8 cellular contexts compared by ENCODE assay signal in genomic region chr2:171811229-171811628, GRCh38.
A peak's percentile ranks its signal among the peaks of the same experiment; 100 is the strongest.
DNase-seq lines count a peak whose midpoint lies in the region; ATAC-seq and TF ChIP-seq lines count a peak whose summit lies in the region.

No MANE protein-coding gene starts in this region.

- DNase-seq in DMS 273 (lab: John Stamatoyannopoulos, UW; ENCODE audit: unreplicated experiment): peak; percentile 70
- peak; percentile 65 for DNase-seq in adipocyte (ENCODE audit: low read depth)
- no peak for DNase-seq in left lobe of liver (ENCODE audit: low spot score)
- no peak for DNase-seq in omental fat pad (ENCODE audit: low spot score)
- DNase-seq in activated T-cell treated with anti-CD3 and anti-CD28 coated beads, Interleukin-2, amount 50 U/mL, for 4 hours: no peak
- DNase-seq in iPS-NIHi7 (ENCODE audit: extremely low spot score): no peak

- no peaks in the 10 kb centered on the region for H3K9me2 ChIP-seq in Loucy (replicated peaks; ENCODE audit: low read depth, low read length)

- H3K36me3 ChIP-seq in Loucy (ENCODE audit: insufficient read depth, low read length) (peaks cover 16% of the 10 kb centered on the region; the same call in 1 of the 2 replicates), adipocyte (ENCODE audit: control insufficient read depth, insufficient read depth, low read length, severe bottlenecking) (peaks cover 8% of the 10 kb centered on the region)

- peaks cover 28% of the 10 kb centered on the region for H3K36me3 Mint-ChIP-seq in activated T-cell treated with anti-CD3 and anti-CD28 coated beads, Interleukin-2, amount 50 U/mL, for 4 hours (ENCODE audit: insufficient read depth)

- no peaks in the 10 kb centered on the region for H3K9me3 Mint-ChIP-seq in activated T-cell treated with anti-CD3 and anti-CD28 coated beads, Interleukin-2, amount 50 U/mL, for 4 hours

- H3K4me1 Mint-ChIP-seq in activated T-cell treated with anti-CD3 and anti-CD28 coated beads, Interleukin-2, amount 50 U/mL, for 4 hours (ENCODE audit: low read depth): no peaks in the 10 kb centered on the region

- no peak overlapping the region for H2AFZ ChIP-seq in Loucy (ENCODE audit: low read length)

- no peaks in the 10 kb centered on the region for H3K27me3 Mint-ChIP-seq in activated T-cell treated with anti-CD3 and anti-CD28 coated beads, Interleukin-2, amount 50 U/mL, for 4 hours (ENCODE audit: low read depth)

- no peaks in the 10 kb centered on the region for H3K79me2 ChIP-seq in Loucy (ENCODE audit: insufficient read depth, low read length)

- H3K4me3 Mint-ChIP-seq in activated T-cell treated with anti-CD3 and anti-CD28 coated beads, Interleukin-2, amount 50 U/mL, for 4 hours: no peak overlapping the region

- H3K4me3 ChIP-seq in Loucy (ENCODE audit: low read length, poor library complexity, severe bottlenecking): no peak overlapping the region
- H3K4me3 ChIP-seq in adipocyte (ENCODE audit: low read length): no peak overlapping the region

- no peaks in the 10 kb centered on the region for H3F3A ChIP-seq in Loucy (ENCODE audit: low read depth)

- H3K4me2 ChIP-seq in Loucy (ENCODE audit: low read depth, low read length, poor library complexity, severe bottlenecking): no peak overlapping the region

- ATAC-seq in left lobe of liver (peak; percentile 88), omental fat pad (ENCODE audit: low FRiP score) (no peak), HG02798 (IDR thresholded peaks at IDR 0.05; ENCODE audit: poor library complexity, unreplicated experiment) (no peak)
- ATAC-seq in activated T-cell treated with anti-CD3 and anti-CD28 coated beads, Interleukin-2, amount 50 U/mL, for 4 hours: no peak

- H3K9me3 ChIP-seq in Loucy (ENCODE audit: insufficient read depth, low read depth, low read length) (no peaks in the 10 kb centered on the region), adipocyte (ENCODE audit: control insufficient read depth, low read length) (no peaks in the 10 kb centered on the region)

- H3K9ac ChIP-seq in Loucy (ENCODE audit: low read depth, low read length, poor library complexity, severe bottlenecking): no peak overlapping the region
- H3K9ac ChIP-seq in adipocyte (ENCODE audit: low read length): no peak overlapping the region

- H3K27me3 ChIP-seq in Loucy (ENCODE audit: insufficient read depth, low read length, poor library complexity, severe bottlenecking): no peaks in the 10 kb centered on the region
- no peaks in the 10 kb centered on the region for H3K27me3 ChIP-seq in adipocyte (replicated peaks; ENCODE audit: control insufficient read depth, insufficient read depth, low read length)

- H4K20me1 ChIP-seq in Loucy (ENCODE audit: insufficient read depth, low read length, poor library complexity, severe bottlenecking): no peaks in the 10 kb centered on the region

- H3K4me1 ChIP-seq in Loucy (ENCODE audit: insufficient read depth, low read length, poor library complexity, severe bottlenecking) (no peaks in the 10 kb centered on the region), adipocyte (ENCODE audit: control insufficient read depth, insufficient read depth, low read length) (peaks cover 11% of the 10 kb centered on the region)

- TF ChIP-seq CTCF in Loucy (conservative IDR thresholded peaks at IDR 0.05; ENCODE audit: low read length) (peak; percentile 58), omental fat pad (IDR thresholded peaks at IDR 0.05) (no peak)

Comparison
In these comparisons a context has a peak if more than half of its experiments do, and no peak if none do; other contexts are left out.
1. DNase-seq: peak in DMS 273 (single experiment) and adipocyte (single experiment); none in left lobe of liver (single experiment), omental fat pad (single experiment), activated T-cell treated with anti-CD3 and anti-CD28 coated beads, Interleukin-2, amount 50 U/mL, for 4 hours (single experiment) and iPS-NIHi7 (single experiment).